In genomic region chr22:49624421-49625177, GRCh38 we compare ENCODE assay signal across 23 cellular contexts.
DNase-seq lines count a peak whose midpoint lies in the region; ATAC-seq and TF ChIP-seq lines count a peak whose summit lies in the region.
"Had no signal": no experiment of that assay in that cellular context is flagged by ENCODE, and none has a peak within 500 bp of the region (broad histone marks: within the 10 kb centered on the region; RNA-seq: fewer than 3 reads in every experiment).

No MANE protein-coding gene starts in this region.

- WGBS in aorta, 2 donors, result 55 to 61% methylated on average over 19 of the region's 19 CpGs

- no peak overlapping the region for H2AFZ ChIP-seq in neural progenitor cell (replicated peaks)
- H2AFZ ChIP-seq: PC-9 had no signal

- no peaks in the 10 kb centered on the region for H3K9me3 Mint-ChIP-seq in activated naive CD8-positive, alpha-beta T cell treated with anti-CD3 and anti-CD28 coated beads, Interleukin-2, amount 50 U/mL, for 24 hours
- H3K9me3 Mint-ChIP-seq in activated naive CD8-positive, alpha-beta T cell treated with anti-CD3 and anti-CD28 coated beads for 36 hours, result no peaks in the 10 kb centered on the region
- H3K9me3 Mint-ChIP-seq in natural killer cell treated with Interleukin-12 subunit alpha and Interleukin-12 subunit beta and Interleukin-15 and Interleukin-18, amount 100 ng/mL, for 72 hours, result no peaks in the 10 kb centered on the region
- H3K9me3 Mint-ChIP-seq in natural killer cell (no peaks in the 10 kb centered on the region), neural progenitor cell (no peaks in the 10 kb centered on the region)
- H3K9me3 Mint-ChIP-seq: IgD-negative memory B cell had no signal

- H3F3A ChIP-seq in neural progenitor cell (ENCODE audit: low read depth), result peaks cover 21% of the 10 kb centered on the region

- H3K4me2 ChIP-seq in neural progenitor cell, result no peak overlapping the region
- H3K4me2 ChIP-seq: KMS-11, PC-9 had no signal

- no peak for ATAC-seq in activated naive CD8-positive, alpha-beta T cell treated with anti-CD3 and anti-CD28 coated beads, Interleukin-2, amount 50 U/mL, for 24 hours
- ATAC-seq in natural killer cell treated with Interleukin-12 subunit alpha and Interleukin-12 subunit beta and Interleukin-15 and Interleukin-18, amount 100 ng/mL, for 72 hours, result no peak
- ATAC-seq in natural killer cell (no peak), aorta (ENCODE audit: low FRiP score) (no peak), GM18520 (IDR thresholded peaks at IDR 0.05; ENCODE audit: unreplicated experiment) (no peak)
- ATAC-seq: HCT116 had no signal

- H3K36me3 ChIP-seq in neural progenitor cell (no peaks in the 10 kb centered on the region), aorta (ENCODE audit: control insufficient read depth in 1 of 2, insufficient read depth in 2 of 2, low read length in 1 of 2) (no peaks in the 10 kb centered on the region)

- DNase-seq in activated naive CD8-positive, alpha-beta T cell treated with anti-CD3 and anti-CD28 coated beads, Interleukin-2, amount 50 U/mL, for 24 hours, result no peak
- no peak for DNase-seq in activated naive CD8-positive, alpha-beta T cell treated with anti-CD3 and anti-CD28 coated beads for 36 hours
- DNase-seq in natural killer cell treated with Interleukin-12 subunit alpha and Interleukin-12 subunit beta and Interleukin-15 and Interleukin-18, amount 100 ng/mL, for 72 hours (ENCODE audit: low spot score), result peak; percentile 45
- DNase-seq in natural killer cell (no peak), neural progenitor cell (ENCODE audit: low spot score) (no peak), aorta (peak; percentile 21 to 70), ureter (ENCODE audit: low spot score) (no peak)
- DNase-seq: Calu3, DMS79 treated with DMSO at 0.1 percent for 48 hours, MM.1S, NCI-H2029, NCI-H2227 treated with DMSO at 0.1 percent for 48 hours, NCI-H526 treated with DMSO at 0.1 percent for 48 hours, PC-9, SIG-M5 had no signal

- H3K4me3 ChIP-seq in neural progenitor cell, result no peak overlapping the region
- no peak overlapping the region for H3K4me3 ChIP-seq in aorta (ENCODE audit: low read length in 2 of 2)
- H3K4me3 ChIP-seq: PC-9 had no signal

- H3K27ac Mint-ChIP-seq in activated naive CD8-positive, alpha-beta T cell treated with anti-CD3 and anti-CD28 coated beads, Interleukin-2, amount 50 U/mL, for 24 hours, result peak overlapping the region; percentile 73
- no peak overlapping the region for H3K27ac Mint-ChIP-seq in activated naive CD8-positive, alpha-beta T cell treated with anti-CD3 and anti-CD28 coated beads for 36 hours
- H3K27ac Mint-ChIP-seq in natural killer cell treated with Interleukin-12 subunit alpha and Interleukin-12 subunit beta and Interleukin-15 and Interleukin-18, amount 100 ng/mL, for 72 hours, result no peak overlapping the region
- H3K27ac Mint-ChIP-seq in natural killer cell (no peak overlapping the region), neural progenitor cell (peak overlapping the region; percentile 4)
- H3K27ac Mint-ChIP-seq: B cell had no signal

- H3K27ac ChIP-seq in neural progenitor cell, result no peak overlapping the region
- H3K27ac ChIP-seq in aorta (ENCODE audit: low read depth in 1 of 2, low read length in 2 of 2), result no peak overlapping the region
- H3K27ac ChIP-seq: 22Rv1, C4-2B, KMS-11, PC-9, RWPE1 had no signal

- H3K4me1 Mint-ChIP-seq in activated naive CD8-positive, alpha-beta T cell treated with anti-CD3 and anti-CD28 coated beads, Interleukin-2, amount 50 U/mL, for 24 hours, result peaks cover 15% of the 10 kb centered on the region
- H3K4me1 Mint-ChIP-seq in activated naive CD8-positive, alpha-beta T cell treated with anti-CD3 and anti-CD28 coated beads for 36 hours, result peaks cover 3% of the 10 kb centered on the region
- peaks cover 5 to 17% of the 10 kb centered on the region in 2 donors for H3K4me1 Mint-ChIP-seq in natural killer cell treated with Interleukin-12 subunit alpha and Interleukin-12 subunit beta and Interleukin-15 and Interleukin-18, amount 100 ng/mL, for 72 hours (ENCODE audit: low read depth in 2 of 2)
- H3K4me1 Mint-ChIP-seq in natural killer cell (peaks cover 6 to 26% of the 10 kb centered on the region in 2 donors), neural progenitor cell (peaks cover 17% of the 10 kb centered on the region)
- H3K4me1 Mint-ChIP-seq: B cell had no signal

- H3K4me1 ChIP-seq in neural progenitor cell (peaks cover 28% of the 10 kb centered on the region), aorta (ENCODE audit: control insufficient read depth in 1 of 2, insufficient read depth in 2 of 2, low read length in 2 of 2) (no peaks in the 10 kb centered on the region)

- no peak overlapping the region for H3K4me3 Mint-ChIP-seq in activated naive CD8-positive, alpha-beta T cell treated with anti-CD3 and anti-CD28 coated beads, Interleukin-2, amount 50 U/mL, for 24 hours
- no peak overlapping the region for H3K4me3 Mint-ChIP-seq in activated naive CD8-positive, alpha-beta T cell treated with anti-CD3 and anti-CD28 coated beads for 36 hours
- H3K4me3 Mint-ChIP-seq in natural killer cell treated with Interleukin-12 subunit alpha and Interleukin-12 subunit beta and Interleukin-15 and Interleukin-18, amount 100 ng/mL, for 72 hours, result no peak overlapping the region
- H3K4me3 Mint-ChIP-seq in natural killer cell, result no peak overlapping the region
- H3K4me3 Mint-ChIP-seq in neural progenitor cell, result peak overlapping the region; percentile 23
- H3K4me3 Mint-ChIP-seq: B cell, IgD-negative memory B cell had no signal

- H3K27me3 ChIP-seq in neural progenitor cell, result no peaks in the 10 kb centered on the region
- no peaks in the 10 kb centered on the region for H3K27me3 ChIP-seq in aorta (ENCODE audit: control insufficient read depth in 1 of 2, insufficient read depth in 2 of 2, low read length in 1 of 2)

- H3K9me3 ChIP-seq in neural progenitor cell (ENCODE audit: low read depth), result no peaks in the 10 kb centered on the region
- H3K9me3 ChIP-seq in aorta (ENCODE audit: control insufficient read depth, low read length), result no peaks in the 10 kb centered on the region

- peaks cover 19% of the 10 kb centered on the region for H4K20me1 ChIP-seq in neural progenitor cell (ENCODE audit: low read depth)

- intact Hi-C loops in natural killer cell (cut with micrococcal nuclease) (no loop called here), aorta (cut with DNase I) (no loop called here)

- H3K36me3 Mint-ChIP-seq in activated naive CD8-positive, alpha-beta T cell treated with anti-CD3 and anti-CD28 coated beads, Interleukin-2, amount 50 U/mL, for 24 hours (ENCODE audit: low read depth), result peaks cover 2% of the 10 kb centered on the region
- peaks cover 2% of the 10 kb centered on the region for H3K36me3 Mint-ChIP-seq in activated naive CD8-positive, alpha-beta T cell treated with anti-CD3 and anti-CD28 coated beads for 36 hours
- H3K36me3 Mint-ChIP-seq in natural killer cell treated with Interleukin-12 subunit alpha and Interleukin-12 subunit beta and Interleukin-15 and Interleukin-18, amount 100 ng/mL, for 72 hours, result no peaks in the 10 kb centered on the region
- H3K36me3 Mint-ChIP-seq in natural killer cell, result no peaks in the 10 kb centered on the region
- H3K36me3 Mint-ChIP-seq in neural progenitor cell, result no peaks in the 10 kb centered on the region

- H3K9ac ChIP-seq in neural progenitor cell, result no peak overlapping the region
- H3K9ac ChIP-seq: KMS-11 had no signal

- TF ChIP-seq CTCF in natural killer cell (IDR thresholded peaks at IDR 0.05) (no peak), neural progenitor cell (IDR thresholded peaks at IDR 0.05) (no peak)

- H3K79me2 ChIP-seq in neural progenitor cell (ENCODE audit: low read depth), result no peaks in the 10 kb centered on the region

- no peaks in the 10 kb centered on the region for H3K27me3 Mint-ChIP-seq in activated naive CD8-positive, alpha-beta T cell treated with anti-CD3 and anti-CD28 coated beads, Interleukin-2, amount 50 U/mL, for 24 hours
- no peaks in the 10 kb centered on the region for H3K27me3 Mint-ChIP-seq in activated naive CD8-positive, alpha-beta T cell treated with anti-CD3 and anti-CD28 coated beads for 36 hours
- H3K27me3 Mint-ChIP-seq in natural killer cell treated with Interleukin-12 subunit alpha and Interleukin-12 subunit beta and Interleukin-15 and Interleukin-18, amount 100 ng/mL, for 72 hours, result no peaks in the 10 kb centered on the region
- H3K27me3 Mint-ChIP-seq in natural killer cell (ENCODE audit: low read depth in 2 of 2), result no peaks in the 10 kb centered on the region
- peaks cover 14% of the 10 kb centered on the region for H3K27me3 Mint-ChIP-seq in neural progenitor cell (ENCODE audit: insufficient read depth, low read depth)
- H3K27me3 Mint-ChIP-seq: B cell, IgD-negative memory B cell had no signal

Comparison
In these comparisons a context has a peak if more than half of its experiments do, and no peak if none do; other contexts are left out.
1. DNase-seq: peak in natural killer cell treated with Interleukin-12 subunit alpha and Interleukin-12 subunit beta and Interleukin-15 and Interleukin-18, amount 100 ng/mL, for 72 hours (single experiment) and aorta (2 of 2); none in activated naive CD8-positive, alpha-beta T cell treated with anti-CD3 and anti-CD28 coated beads, Interleukin-2, amount 50 U/mL, for 24 hours (single experiment), activated naive CD8-positive, alpha-beta T cell treated with anti-CD3 and anti-CD28 coated beads for 36 hours (single experiment), natural killer cell (single experiment), neural progenitor cell (single experiment) and ureter (single experiment).
2. H3K27ac Mint-ChIP-seq: peak in activated naive CD8-positive, alpha-beta T cell treated with anti-CD3 and anti-CD28 coated beads, Interleukin-2, amount 50 U/mL, for 24 hours (single experiment) and neural progenitor cell (single experiment); none in activated naive CD8-positive, alpha-beta T cell treated with anti-CD3 and anti-CD28 coated beads for 36 hours (single experiment), natural killer cell treated with Interleukin-12 subunit alpha and Interleukin-12 subunit beta and Interleukin-15 and Interleukin-18, amount 100 ng/mL, for 72 hours (0 of 2) and natural killer cell (0 of 2).